ENCODE assay signal across 25 cellular contexts in the genomic region with DNA sequence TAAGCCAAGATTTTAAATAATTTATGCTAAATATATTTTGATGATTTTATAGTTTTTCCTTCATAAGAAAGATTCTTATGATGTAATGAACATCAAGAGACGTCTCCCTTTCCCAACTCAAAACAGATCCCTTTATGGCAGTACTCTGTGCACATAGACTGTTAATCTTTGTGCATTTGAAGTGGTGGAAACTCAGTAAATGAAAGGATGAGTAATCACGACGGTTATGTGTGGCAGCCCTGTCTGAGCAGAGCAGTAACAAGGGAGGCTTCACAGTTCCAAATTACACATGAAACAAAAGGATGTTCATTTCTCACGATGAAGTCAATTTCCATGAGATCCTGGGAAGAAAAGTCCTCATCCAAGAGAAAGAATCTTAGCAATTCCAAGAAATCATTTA.
DNase-seq lines count a peak whose midpoint lies in the region; ATAC-seq, FAIRE-seq and TF ChIP-seq lines count a peak whose summit lies in the region.
"Had no signal": no experiment of that assay in that cellular context is flagged by ENCODE, and none has a peak within 500 bp of the region (broad histone marks: within the 10 kb centered on the region; RNA-seq: fewer than 3 reads in every experiment).

No MANE protein-coding gene starts in this region.

- no peak overlapping the region for H3K27ac ChIP-seq in pancreas
- H3K27ac ChIP-seq: cardiac muscle cell, RWPE1, WERI-Rb-1 had no signal

- no peak overlapping the region for H3K4me3 ChIP-seq in kidney epithelial cell (ENCODE audit: low read depth, low read length)
- no peak overlapping the region for H3K4me3 ChIP-seq in pancreas
- H3K4me3 ChIP-seq: cardiac muscle cell had no signal

- no peaks in the 10 kb centered on the region for H3K9me3 ChIP-seq in pancreas

- H3K27me3 ChIP-seq in kidney epithelial cell (ENCODE audit: control insufficient read depth, insufficient read depth, low read length) (no peaks in the 10 kb centered on the region), pancreas (no peaks in the 10 kb centered on the region)
- H3K27me3 ChIP-seq: cardiac muscle cell had no signal

- no peak for ATAC-seq in pancreas

- H3K36me3 ChIP-seq in kidney epithelial cell (ENCODE audit: control insufficient read depth, insufficient read depth, low read length) (no peaks in the 10 kb centered on the region), pancreas (no peaks in the 10 kb centered on the region)
- H3K36me3 ChIP-seq: cardiac muscle cell, WERI-Rb-1 had no signal

- no peaks in the 10 kb centered on the region for H3K4me1 ChIP-seq in pancreas

- intact Hi-C loops in pancreas (cut with DNase I): no loop called here

- TF ChIP-seq CTCF in kidney epithelial cell (IDR thresholded peaks at IDR 0.05; ENCODE audit: insufficient read depth, low read length, poor library complexity, severe bottlenecking): no peak
- TF ChIP-seq CTCF in pancreas (IDR thresholded peaks at IDR 0.05): no peak

- FAIRE-seq in pancreas (lab: Jason Lieb, UNC): no peak
- FAIRE-seq: endometrium, H54 had no signal

- 66 to 79% methylated on average over 4 of the region's 4 CpGs for WGBS in pancreas, 2 donors

- DNase-seq in DMS53 (lab: John Stamatoyannopoulos, UW): peak; percentile 15
- no peak for DNase-seq in DMS53 treated with DMSO at 0.1 percent for 48 hours (lab: John Stamatoyannopoulos, UW; ENCODE audit: unreplicated experiment)
- peak; percentile 63 for DNase-seq in HT1080 (ENCODE audit: low read depth)
- peak; percentile 10 for DNase-seq in amniotic epithelial cell (ENCODE audit: low read depth)
- DNase-seq in kidney epithelial cell (ENCODE audit: low read depth): peak; percentile 1
- no peak for DNase-seq in NCI-H2081 (lab: John Stamatoyannopoulos, UW)
- DNase-seq in NCI-H748 (lab: John Stamatoyannopoulos, UW; ENCODE audit: unreplicated experiment): no peak
- DNase-seq in pancreas: no peak
- DNase-seq: 8988T; activated CD4-positive, alpha-beta T cell treated with anti-CD3 and anti-CD28 coated beads, Interleukin-2, amount 50 U/mL, for 48 hours; activated CD8-positive, alpha-beta memory T cell treated with anti-CD3 and anti-CD28 coated beads, Interleukin-2, amount 50 U/mL, for 48 hours; activated effector memory CD4-positive, alpha-beta T cell treated with Interleukin-2 at 50 U/mL for 16 hours; CD4-positive, alpha-beta memory T cell; cortex of kidney; DMS79; Karpas-422; NCI-H1048; NCI-H187; NCI-H2227 treated with DMSO at 0.1 percent for 48 hours; NCI-H69; WERI-Rb-1 had no signal

Comparison
In these comparisons a context has a peak if more than half of its experiments do, and no peak if none do; other contexts are left out.
1. DNase-seq: peak in DMS53 (single experiment), HT1080 (single experiment), amniotic epithelial cell (single experiment) and kidney epithelial cell (single experiment); none in DMS53 treated with DMSO at 0.1 percent for 48 hours (single experiment), NCI-H2081 (0 of 2), NCI-H748 (single experiment) and pancreas (0 of 6).